Comparison of ENCODE assay signal across 8 cellular contexts in genomic region chr6:109383438-109383940, GRCh38. TPM values are rescaled to one million over a fixed set of nuclear protein-coding genes. Genes with fewer than 3 reads are reported as not detected.
DNase-seq lines count a peak whose midpoint lies in the region; FAIRE-seq and TF ChIP-seq lines count a peak whose summit lies in the region.

No MANE protein-coding gene starts in this region.

- no peak for FAIRE-seq in bronchial epithelial cell (lab: Jason Lieb, UNC)
- FAIRE-seq in H54 (lab: Jason Lieb, UNC): no peak

- H3K4me1 ChIP-seq in muscle layer of colon (ENCODE audit: insufficient read depth, low read length): peaks cover 33% of the 10 kb centered on the region

- H3K27me3 ChIP-seq in bronchial epithelial cell (ENCODE audit: control insufficient read depth, insufficient read depth, low read length) (no peaks in the 10 kb centered on the region), muscle layer of colon (ENCODE audit: control insufficient read depth in 1 of 2, insufficient read depth in 2 of 2, low read length in 2 of 2) (no peaks in the 10 kb centered on the region)

- peak overlapping the region; percentile 72 for H3K9ac ChIP-seq in muscle layer of colon (ENCODE audit: low read length)

- peak overlapping the region; percentile 94 to 99 (median 98) for H3K4me3 Mint-ChIP-seq in IgD-negative memory B cell

- no peak for TF ChIP-seq POLR2A in H54 (IDR thresholded peaks at IDR 0.05; ENCODE audit: low read depth, low read length)

- H3K4me3 ChIP-seq in AG09309 (ENCODE audit: control insufficient read depth, low read depth, low read length): peak overlapping the region; percentile 69
- peak overlapping the region; percentile 96 for H3K4me3 ChIP-seq in bronchial epithelial cell (ENCODE audit: low read depth, low read length)
- peak overlapping the region; percentile 88 to 99 for H3K4me3 ChIP-seq in muscle layer of colon (ENCODE audit: low read depth in 1 of 2, low read length in 2 of 2)

- peaks cover 20 to 30% (median 27%) of the 10 kb centered on the region in 3 donors for H3K4me1 Mint-ChIP-seq in IgD-negative memory B cell

- H3K27ac ChIP-seq in muscle layer of colon (ENCODE audit: low read depth, low read length): peak overlapping the region; percentile 100

- TF ChIP-seq CTCF in AG09309 (IDR thresholded peaks at IDR 0.05; ENCODE audit: control insufficient read depth, insufficient read depth, low read depth, low read length, missing control alignments) (no peak), bronchial epithelial cell (IDR thresholded peaks at IDR 0.05; ENCODE audit: insufficient read depth, low read length, severe bottlenecking) (no peak)

- H3K27me3 Mint-ChIP-seq in IgD-negative memory B cell: no peaks in the 10 kb centered on the region

- H3K36me3 Mint-ChIP-seq in IgD-negative memory B cell: no peaks in the 10 kb centered on the region

- H3K27ac Mint-ChIP-seq in IgD-negative memory B cell: peak overlapping the region; percentile 99 to 100 (median 100)

- no peak for DNase-seq in AG09309 (ENCODE audit: low read depth)
- DNase-seq in bronchial epithelial cell (ENCODE audit: low read depth): no peak
- DNase-seq in H54 (ENCODE audit: insufficient read length, low spot score): no peak
- DNase-seq in T1000 (lab: John Stamatoyannopoulos, UW): no peak
- no peak for DNase-seq in RPMI8226
- DNase-seq in midbrain (lab: John Stamatoyannopoulos, UW): no peak

- H3K36me3 ChIP-seq in bronchial epithelial cell (ENCODE audit: control insufficient read depth, insufficient read depth, low read length) (no peaks in the 10 kb centered on the region), muscle layer of colon (ENCODE audit: insufficient read depth, low read length) (no peaks in the 10 kb centered on the region)

- H3K9me3 Mint-ChIP-seq in IgD-negative memory B cell: peaks cover 0 to 2% (median 0%) of the 10 kb centered on the region in 3 donors

- H3K9me3 ChIP-seq in muscle layer of colon (ENCODE audit: low read length): no peaks in the 10 kb centered on the region

RNA-seq across cellular contexts. Expression of gene CD164, which starts 1.2 kb away (rescaled TPM):
- 215 TPM for polyA plus RNA-seq in IgD-negative memory B cell
- 113 and 115 TPM in 2 replicates for total RNA-seq in bronchial epithelial cell

RNA-seq across cellular contexts. Expression of gene PPIL6, which starts 56.9 kb away (rescaled TPM):
- 1.1 TPM for polyA plus RNA-seq in IgD-negative memory B cell
- total RNA-seq in bronchial epithelial cell: 8.4 and 9.3 TPM in 2 replicates

RNA-seq across cellular contexts. Expression of gene SMPD2, which starts 57.0 kb away (rescaled TPM):
- polyA plus RNA-seq in IgD-negative memory B cell: 22.0 TPM
- total RNA-seq in bronchial epithelial cell: 18.9 and 19.7 TPM in 2 replicates
